Comparison of ENCODE assay signal across 8 cellular contexts in the genomic region with DNA sequence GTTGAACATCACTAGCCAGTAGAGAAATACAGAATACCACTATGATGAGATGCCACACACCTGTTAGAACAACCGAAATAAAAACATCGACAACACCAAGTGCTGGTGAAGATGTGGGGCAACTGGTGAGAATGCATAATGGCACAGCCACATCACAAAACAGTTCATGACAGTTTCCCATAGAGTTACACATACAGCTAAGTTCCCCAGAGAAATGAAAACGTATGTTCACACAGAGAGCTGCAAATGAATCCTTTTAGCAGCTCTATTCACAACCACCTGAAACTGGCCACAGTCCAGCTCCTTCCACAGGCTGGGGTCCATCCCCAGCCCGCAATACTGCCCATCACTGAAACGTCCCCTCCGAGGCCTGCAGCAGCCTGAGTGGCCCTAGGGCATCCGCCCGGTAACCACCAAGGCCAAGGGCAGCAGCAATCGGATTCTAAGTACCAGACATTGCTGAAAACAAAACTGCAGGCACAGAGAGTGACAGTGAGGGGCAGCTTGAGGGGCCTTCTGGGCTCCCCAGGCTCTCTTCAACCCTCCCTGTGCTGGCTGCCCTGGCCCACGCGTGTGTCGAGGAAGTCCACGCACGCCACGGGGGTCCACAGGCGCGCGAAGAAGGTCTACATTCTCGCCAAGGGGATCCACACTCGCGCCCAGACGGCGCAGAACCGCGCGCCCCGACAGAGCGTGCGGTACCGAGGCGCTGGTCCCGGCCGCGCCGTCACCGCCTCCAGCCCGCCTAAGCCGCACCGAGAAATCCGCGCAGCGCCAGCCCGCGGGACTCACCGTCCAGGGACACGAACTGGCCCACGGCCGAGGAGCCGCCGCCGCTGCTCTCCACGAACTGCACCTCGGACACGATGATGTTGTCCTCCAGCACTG. TPM values are rescaled to one million over a fixed set of nuclear protein-coding genes. Genes with fewer than 3 reads are reported as not detected.
A peak's percentile ranks its signal among the peaks of the same experiment; 100 is the strongest.
DNase-seq lines count a peak whose midpoint lies in the region; ATAC-seq, FAIRE-seq and TF ChIP-seq lines count a peak whose summit lies in the region.

No MANE protein-coding gene starts in this region.

- H3K36me3 ChIP-seq in K562 (ENCODE audit: control insufficient read depth, insufficient read depth, low read length): no peaks in the 10 kb centered on the region

- CTCF ChIA-PET in K562 (lab: Yijun Ruan, JAX; ENCODE audit: low intra/inter-chr PET ratio) (no interaction called here), GM10248 (lab: Yijun Ruan, JAX) (interaction anchor here (1.8 kb wide), 2 partner anchors 9 to 17 kb away, joined by 4 to 5 read pairs; no protein-coding TSS in a partner anchor)

- POLR2A ChIA-PET in K562 (lab: Yijun Ruan, JAX) (interaction anchor here (1.0 kb wide), 1 partner anchor 9 kb away, joined by 3 read pairs; no protein-coding TSS in a partner anchor), GM10248 (lab: Yijun Ruan, JAX) (interaction anchor here (1.3 kb wide), 1 partner anchor 15 kb away, joined by 9 read pairs; a partner anchor contains a TSS)

- no peak for TF ChIP-seq CTCF in K562 (IDR thresholded peaks at IDR 0.05 in 2 of 3, conservative IDR thresholded peaks at IDR 0.05 in 1 of 3; ENCODE audit: insufficient read depth in 2 of 3, low read depth in 1 of 3, low read length in 3 of 3)
- no peak for TF ChIP-seq CTCF in GM10248 (IDR thresholded peaks at IDR 0.05; ENCODE audit: control extremely low read depth, extremely low read depth, low read depth, missing control alignments)

- 13% methylated on average over 20 of the region's 54 CpGs for WGBS in K562 (ENCODE audit: insufficient coverage, low coverage, missing lambda C conversion rate)

- DNase-seq in NCI-H146 (lab: John Stamatoyannopoulos, UW) (peak; percentile 73), NCI-H146 treated with DMSO at 0.1 percent for 48 hours (lab: John Stamatoyannopoulos, UW; ENCODE audit: unreplicated experiment) (no peak), NCI-H2171 treated with DMSO at 0.1 percent for 48 hours (lab: John Stamatoyannopoulos, UW) (peak; percentile 31), K562 (ENCODE audit: extremely low read depth in 1 of 4, low spot score in 3 of 4) (no peak), left lobe of liver (ENCODE audit: low spot score) (no peak), GM10248 (ENCODE audit: extremely low spot score) (no peak)
- peak in 1 of 2 donors; percentile 42 for DNase-seq in stimulated activated naive CD8-positive, alpha-beta T cell treated with anti-CD3 and anti-CD28 coated beads, Interleukin-15, amount 100 ng/mL, for 72 hours

- H3K79me2 ChIP-seq in K562 (ENCODE audit: control insufficient read depth, insufficient read depth, low read length): peaks cover 45% of the 10 kb centered on the region

- peaks cover 1% of the 10 kb centered on the region; the same call in 1 of the 2 replicates for H4K20me1 ChIP-seq in K562 (replicated peaks; ENCODE audit: control insufficient read depth, insufficient read depth, low read length)

- no peak for TF ChIP-seq RAD21 in K562 (CRISPR knock-in tag; conservative IDR thresholded peaks at IDR 0.05 in 1 of 2, IDR thresholded peaks at IDR 0.05 in 1 of 2)

- intact Hi-C loops in K562 (cut with micrococcal nuclease): loop anchor here (2.0 kb wide), 1 partner anchor 191 kb away; a partner anchor contains a TSS

- no peak for TF ChIP-seq POLR2A in K562 (conservative IDR thresholded peaks at IDR 0.05)

- H3K4me1 Mint-ChIP-seq in stimulated activated naive CD8-positive, alpha-beta T cell treated with anti-CD3 and anti-CD28 coated beads, Interleukin-15, amount 100 ng/mL, for 72 hours: peaks cover 51% of the 10 kb centered on the region

- H3K27ac ChIP-seq in K562 (ENCODE audit: extremely low read depth, low read depth, low read length): peak overlapping the region; percentile 91

- no peaks in the 10 kb centered on the region for H3K9me1 ChIP-seq in K562 (ENCODE audit: control insufficient read depth, insufficient read depth, low read length)

- H3K4me3 Mint-ChIP-seq in stimulated activated naive CD8-positive, alpha-beta T cell treated with anti-CD3 and anti-CD28 coated beads, Interleukin-15, amount 100 ng/mL, for 72 hours: peak overlapping the region; percentile 88 to 89

- in situ Hi-C loops in K562 (cut with MboI): no loop called here

- no peaks in the 10 kb centered on the region for H3K27me3 ChIP-seq in K562 (ENCODE audit: control insufficient read depth in 2 of 2, insufficient read depth in 2 of 2, low read length in 2 of 2)

- no peak for TF ChIP-seq EP300 in K562 (IDR thresholded peaks at IDR 0.05; ENCODE audit: low read length)

- peak overlapping the region; percentile 82 to 98 for H3K9ac ChIP-seq in K562 (ENCODE audit: insufficient read depth in 1 of 2, low read depth in 2 of 2, low read length in 2 of 2)

- peak overlapping the region; percentile 90 for H3K4me2 ChIP-seq in K562 (ENCODE audit: insufficient read depth, low read length)

- peak overlapping the region; percentile 94 for H2AFZ ChIP-seq in K562 (ENCODE audit: low read depth, low read length)

- H3K4me1 ChIP-seq in K562 (replicated peaks in 1 of 2; ENCODE audit: control insufficient read depth in 2 of 2, insufficient read depth in 2 of 2, low read length in 2 of 2): peaks cover 4 to 25% of the 10 kb centered on the region in 2 experiments; a peak in 4 of 5 replicates

- H3K4me3 ChIP-seq in K562: peak overlapping the region; percentile 83

- no TSS peak for BruUV-seq in K562 (replicated peaks; lab: Mats Ljungman, UMichigan)

- H3K9me3 ChIP-seq in K562 (replicated peaks; ENCODE audit: control insufficient read depth, insufficient read depth, low read depth, low read length): peaks cover 2% of the 10 kb centered on the region; the same call in 1 of the 2 replicates

- peak overlapping the region; percentile 70 to 91 for H3K27ac Mint-ChIP-seq in stimulated activated naive CD8-positive, alpha-beta T cell treated with anti-CD3 and anti-CD28 coated beads, Interleukin-15, amount 100 ng/mL, for 72 hours

- H3K9me3 Mint-ChIP-seq in stimulated activated naive CD8-positive, alpha-beta T cell treated with anti-CD3 and anti-CD28 coated beads, Interleukin-15, amount 100 ng/mL, for 72 hours: no peaks in the 10 kb centered on the region

- peak; percentile 17 for ATAC-seq in HG02610 (IDR thresholded peaks at IDR 0.05; ENCODE audit: unreplicated experiment)
- ATAC-seq in K562: peak; percentile 6
- ATAC-seq in left lobe of liver: peak; percentile 1
- peak; percentile 27 for ATAC-seq in stimulated activated naive CD8-positive, alpha-beta T cell treated with anti-CD3 and anti-CD28 coated beads, Interleukin-15, amount 100 ng/mL, for 72 hours

- FAIRE-seq in K562 (lab: Jason Lieb, UNC): peak; percentile 55

- H3K27me3 Mint-ChIP-seq in stimulated activated naive CD8-positive, alpha-beta T cell treated with anti-CD3 and anti-CD28 coated beads, Interleukin-15, amount 100 ng/mL, for 72 hours: no peaks in the 10 kb centered on the region

RNA-seq across cellular contexts. Expression of a gene that starts 0.9 kb away (rescaled TPM):
- total RNA-seq in K562 (2011; cell fraction: chromatin; rRNA removed; ENCODE audit: low replicate concordance): 71.0 and 136 TPM in 2 replicates
- 63.5 and 70.5 TPM in 2 replicates for total RNA-seq in K562 (2011; cell fraction: nucleolus; rRNA removed)
- total RNA-seq in K562 (2011; cell fraction: nucleoplasm; rRNA removed): 45.0 and 51.4 TPM in 2 replicates
- 24.6 and 24.9 TPM in 2 replicates for total RNA-seq in K562 (2014; rRNA removed)
- 6.9 and 9.3 TPM in 2 replicates for total RNA-seq in K562 (2014; rRNA removed; fragmentation: Illumina TruSeq; extraction: Trizol)
- 12.5 and 12.7 TPM in 2 replicates for total RNA-seq in K562 (2015; rRNA removed; fragmentation: Illumina TruSeq; extraction: Trizol)
- total RNA-seq in K562 (2021): 22.5 and 22.6 TPM in 2 replicates
- polyA plus RNA-seq in K562 (2011; rRNA removed): 3.6 and 5.6 TPM in 2 replicates
- polyA plus RNA-seq in K562 (2011; cell fraction: cytosol; rRNA removed): 3.3 and 6.4 TPM in 2 replicates
- polyA plus RNA-seq in K562 (2011; cell fraction: nucleus; rRNA removed): 25.8 and 37.9 TPM in 2 replicates
- 14.4 and 14.8 TPM in 2 replicates for polyA plus RNA-seq in K562 (2012)
- polyA plus RNA-seq in K562 (2014; fragmentation: Illumina TruSeq; extraction: Trizol): 8.2 and 10.5 TPM in 2 replicates
- under 1 TPM; 0.14 to 0.17 TPM for polyA plus RNA-seq in K562 (2014; fragmentation: Nextera tagmentation; extraction: Ambion mirVana)
- 12.8 and 14.6 TPM in 2 replicates for polyA plus RNA-seq in K562 (2014; rRNA removed)
- polyA minus RNA-seq in K562 (2011; rRNA and poly(A)+ RNA removed): 5.2 and 6.5 TPM in 2 replicates
- polyA minus RNA-seq in K562 (2011; cell fraction: cytosol; rRNA and poly(A)+ RNA removed): 6.4 and 8.4 TPM in 2 replicates
- polyA minus RNA-seq in K562 (2011; cell fraction: nucleus; rRNA and poly(A)+ RNA removed): 20.3 and 25.3 TPM in 2 replicates
- total RNA-seq in left lobe of liver: 20.5 TPM

RNA-seq across cellular contexts. Expression of a gene that starts 14.7 kb away (rescaled TPM):
- 28.1 and 70.2 TPM in 2 replicates for total RNA-seq in K562 (2011; cell fraction: chromatin; rRNA removed; ENCODE audit: low replicate concordance)
- total RNA-seq in K562 (2011; cell fraction: nucleolus; rRNA removed): 30.5 and 32.4 TPM in 2 replicates
- total RNA-seq in K562 (2011; cell fraction: nucleoplasm; rRNA removed): 22.4 and 23.7 TPM in 2 replicates
- total RNA-seq in K562 (2014; rRNA removed) (13.2 and 21.3 TPM in 2 replicates), K562 (2014; rRNA removed; fragmentation: Illumina TruSeq; extraction: Trizol) (4.4 and 5.9 TPM in 2 replicates), K562 (2015; rRNA removed; fragmentation: Illumina TruSeq; extraction: Trizol) (10.4 and 11.6 TPM in 2 replicates), K562 (2021) (20.8 and 21.0 TPM in 2 replicates), left lobe of liver (26.6 TPM)
- polyA plus RNA-seq in K562 (2011; rRNA removed) (8.8 and 9.9 TPM in 2 replicates), K562 (2014; fragmentation: Illumina TruSeq; extraction: Trizol) (4.3 and 9.0 TPM in 2 replicates), K562 (2014; fragmentation: Nextera tagmentation; extraction: Ambion mirVana) (under 1 TPM; 0.11 to 0.34 TPM), K562 (2014; rRNA removed) (14.6 and 16.6 TPM in 2 replicates)
- polyA plus RNA-seq in K562 (2011; cell fraction: cytosol; rRNA removed): 6.8 and 14.3 TPM in 2 replicates
- polyA plus RNA-seq in K562 (2011; cell fraction: nucleus; rRNA removed): 27.9 and 60.4 TPM in 2 replicates
- polyA plus RNA-seq in K562 (2012): 16.4 and 29.4 TPM in 2 replicates
- 2.8 and 6.3 TPM in 2 replicates for polyA minus RNA-seq in K562 (2011; rRNA and poly(A)+ RNA removed)
- 10.2 and 13.9 TPM in 2 replicates for polyA minus RNA-seq in K562 (2011; cell fraction: cytosol; rRNA and poly(A)+ RNA removed)
- polyA minus RNA-seq in K562 (2011; cell fraction: nucleus; rRNA and poly(A)+ RNA removed): 8.9 and 15.8 TPM in 2 replicates

RNA-seq across cellular contexts. Expression of a gene that starts 51.6 kb away (rescaled TPM):
- not detected in 2 replicates for total RNA-seq in K562 (2011; cell fraction: chromatin; rRNA removed; ENCODE audit: low replicate concordance)
- total RNA-seq in K562 (2011; cell fraction: nucleolus; rRNA removed): not detected in 2 replicates
- not detected in 2 replicates for total RNA-seq in K562 (2011; cell fraction: nucleoplasm; rRNA removed)
- total RNA-seq in K562 (2014; rRNA removed) (not detected in 2 replicates), K562 (2014; rRNA removed; fragmentation: Illumina TruSeq; extraction: Trizol) (not detected in 2 replicates), K562 (2015; rRNA removed; fragmentation: Illumina TruSeq; extraction: Trizol) (not detected in 2 replicates), K562 (2021) (0.16 TPM in 1 of 2 replicates, not detected in the other), left lobe of liver (20.3 TPM)
- polyA plus RNA-seq in K562 (2011; rRNA removed) (not detected in 2 replicates), K562 (2014; fragmentation: Illumina TruSeq; extraction: Trizol) (not detected in 2 replicates), K562 (2014; fragmentation: Nextera tagmentation; extraction: Ambion mirVana) (not detected), K562 (2014; rRNA removed) (not detected in 2 replicates)
- polyA plus RNA-seq in K562 (2011; cell fraction: cytosol; rRNA removed): not detected in 2 replicates
- polyA plus RNA-seq in K562 (2011; cell fraction: nucleus; rRNA removed): not detected in 2 replicates
- polyA plus RNA-seq in K562 (2012): 0.08 TPM in 1 of 2 replicates, not detected in the other
- polyA minus RNA-seq in K562 (2011; rRNA and poly(A)+ RNA removed): not detected in 2 replicates
- 0.38 TPM in 1 of 2 replicates, not detected in the other for polyA minus RNA-seq in K562 (2011; cell fraction: cytosol; rRNA and poly(A)+ RNA removed)
- not detected in 2 replicates for polyA minus RNA-seq in K562 (2011; cell fraction: nucleus; rRNA and poly(A)+ RNA removed)

Comparison
In these comparisons a context has a peak if more than half of its experiments do, and no peak if none do; other contexts are left out.
1. DNase-seq: peak in NCI-H146 (single experiment) and NCI-H2171 treated with DMSO at 0.1 percent for 48 hours (single experiment); none in NCI-H146 treated with DMSO at 0.1 percent for 48 hours (single experiment), K562 (0 of 4), left lobe of liver (single experiment) and GM10248 (single experiment).
2. RNA of a gene that starts 51.6 kb away (total RNA-seq): 20.3 TPM in left lobe of liver (single experiment); 0.16 TPM in K562; every median in the first group is over 10 times any median in the second.
3. Peak in every context shown above with its lines, with median percentiles within 50 percentile points of each other: ATAC-seq.